ENCODE assay signal across 17 cellular contexts in genomic region chr1:163165119-163165518, GRCh38. TPM values are rescaled to one million over a fixed set of nuclear protein-coding genes. Genes with fewer than 3 reads are reported as not detected.
DNase-seq lines count a peak whose midpoint lies in the region; ATAC-seq, FAIRE-seq and TF ChIP-seq lines count a peak whose summit lies in the region.
"Had no signal": no experiment of that assay in that cellular context is flagged by ENCODE, and none has a peak within 500 bp of the region (broad histone marks: within the 10 kb centered on the region; RNA-seq: fewer than 3 reads in every experiment).

No MANE protein-coding gene starts in this region.

- no peak overlapping the region for H3K4me3 Mint-ChIP-seq in WTC11
- H3K4me3 Mint-ChIP-seq: B cell; CD4-positive, alpha-beta T cell; IgD-negative memory B cell had no signal

- H2AK5ac ChIP-seq in mesenchymal stem cell (ENCODE audit: low read length, severe bottlenecking), result peak overlapping the region; percentile 98

- no peak overlapping the region for H2AFZ ChIP-seq in mesenchymal stem cell (ENCODE audit: low read depth, low read length)

- CTCF ChIA-PET in A549 (lab: Yijun Ruan, JAX) (interaction anchor here (1.8 kb wide), 1 partner anchor 312 kb away, joined by 6 read pairs; no protein-coding TSS in a partner anchor), WTC11 (lab: Charles Lee) (interaction anchor here (0.6 kb wide), 1 partner anchor 191 kb away, joined by 3 read pairs; no protein-coding TSS in a partner anchor)

- no peak overlapping the region for H3K23ac ChIP-seq in mesenchymal stem cell (ENCODE audit: low read length in 2 of 2)

- H3K27me3 ChIP-seq in mesenchymal stem cell (ENCODE audit: control insufficient read depth in 1 of 2, insufficient read depth in 1 of 2, low read length in 2 of 2), result no peaks in the 10 kb centered on the region
- no peaks in the 10 kb centered on the region for H3K27me3 ChIP-seq in thoracic aorta (replicated peaks; ENCODE audit: insufficient read depth)

- no peak overlapping the region for H4K91ac ChIP-seq in mesenchymal stem cell (ENCODE audit: low read length)

- H3K27me3 Mint-ChIP-seq in WTC11 (ENCODE audit: low read depth), result no peaks in the 10 kb centered on the region
- H3K27me3 Mint-ChIP-seq: B cell; CD4-positive, alpha-beta T cell had no signal

- no peak overlapping the region for H3K14ac ChIP-seq in mesenchymal stem cell (ENCODE audit: low read length in 2 of 2)

- no peak for TF ChIP-seq EP300 in A549 (IDR thresholded peaks at IDR 0.05)

- no peaks in the 10 kb centered on the region for H3K9me3 ChIP-seq in A549
- no peaks in the 10 kb centered on the region for H3K9me3 ChIP-seq in mesenchymal stem cell (ENCODE audit: control insufficient read depth, low read length)
- no peaks in the 10 kb centered on the region for H3K9me3 ChIP-seq in thoracic aorta

- H3K4me1 Mint-ChIP-seq in WTC11, result peaks cover 44% of the 10 kb centered on the region
- H3K4me1 Mint-ChIP-seq: B cell, IgD-negative memory B cell had no signal

- no peak for TF ChIP-seq POLR2A in A549 (IDR thresholded peaks at IDR 0.05; ENCODE audit: low read length)

- H3K18ac ChIP-seq in mesenchymal stem cell (ENCODE audit: low read depth in 1 of 2, low read length in 2 of 2), result no peak overlapping the region

- no peak overlapping the region for H2BK15ac ChIP-seq in mesenchymal stem cell (ENCODE audit: low read depth, poor library complexity, severe bottlenecking)

- peaks cover 3% of the 10 kb centered on the region; the same call in 1 of the 2 replicates for H3K9me3 Mint-ChIP-seq in WTC11

- DNase-seq in A549 (ENCODE audit: low read depth in 1 of 2, low spot score in 1 of 2) (no peak), WTC11 (ENCODE audit: low spot score) (no peak), mesenchymal stem cell (no peak), thoracic aorta (ENCODE audit: low spot score) (no peak)
- DNase-seq in activated CD8-positive, alpha-beta memory T cell treated with anti-CD3 and anti-CD28 coated beads, Interleukin-2, amount 50 U/mL, for 4 hours, result no peak
- DNase-seq in activated naive CD4-positive, alpha-beta T cell (lab: John Stamatoyannopoulos, UW), result no peak
- DNase-seq: C1 segment of cervical spinal cord; Calu3; CD4-positive, alpha-beta T cell; DMS79; HCEC 1CT had no signal

- ATAC-seq in A549, result no peak
- no peak for ATAC-seq in WTC11
- ATAC-seq in thoracic aorta (ENCODE audit: insufficient number of reproducible peaks, low FRiP score, low read depth), result no peak
- ATAC-seq in HG03354 (IDR thresholded peaks at IDR 0.05; ENCODE audit: poor library complexity, severe bottlenecking, unreplicated experiment), result no peak
- ATAC-seq: GM12878 had no signal

- H2BK12ac ChIP-seq in mesenchymal stem cell (ENCODE audit: low read length in 2 of 2), result no peak overlapping the region

- H3K27ac ChIP-seq in A549, result no peak overlapping the region
- H3K27ac ChIP-seq in mesenchymal stem cell (ENCODE audit: low read length, poor library complexity, severe bottlenecking), result peak overlapping the region; percentile 87
- peak overlapping the region; percentile 57 to 80 for H3K27ac ChIP-seq in thoracic aorta

- POLR2A ChIA-PET in A549 (lab: Yijun Ruan, JAX) (no interaction called here), WTC11 (lab: Charles Lee) (interaction anchor here (0.7 kb wide), 1 partner anchor 46 kb away, joined by 5 read pairs; no protein-coding TSS in a partner anchor)

- peaks cover 3% of the 10 kb centered on the region for H3K36me3 Mint-ChIP-seq in WTC11

- peaks cover 4% of the 10 kb centered on the region; the same call in 1 of the 3 replicates for H3K4me1 ChIP-seq in A549
- peaks cover 9% of the 10 kb centered on the region for H3K4me1 ChIP-seq in mesenchymal stem cell (ENCODE audit: control insufficient read depth, insufficient read depth, low read depth, low read length)
- H3K4me1 ChIP-seq in thoracic aorta (ENCODE audit: control insufficient read depth in 1 of 2, low read depth in 2 of 2), result peaks cover 52 to 93% of the 10 kb centered on the region in 2 donors

- H3K36me3 ChIP-seq in mesenchymal stem cell (ENCODE audit: control insufficient read depth in 1 of 2, insufficient read depth in 2 of 2, low read depth in 1 of 2, low read length in 2 of 2) (no peaks in the 10 kb centered on the region), thoracic aorta (peaks cover 4% of the 10 kb centered on the region)

- H4K8ac ChIP-seq in mesenchymal stem cell (ENCODE audit: low read length), result peak overlapping the region; percentile 69

- 52% methylated on average over 2 of the region's 2 CpGs for WGBS in A549 (ENCODE audit: missing lambda C conversion rate)
- 83% methylated on average over 1 of the region's 2 CpGs for WGBS in mesenchymal stem cell

- FAIRE-seq in A549 (lab: Jason Lieb, UNC), result no peak
- FAIRE-seq: GM12878, GM18507 had no signal

- no peak overlapping the region for H3K9ac ChIP-seq in mesenchymal stem cell (ENCODE audit: low read length)

- TF ChIP-seq CTCF in A549 (IDR thresholded peaks at IDR 0.05) (no peak), WTC11 (IDR thresholded peaks at IDR 0.05) (no peak), thoracic aorta (IDR thresholded peaks at IDR 0.05) (no peak)

- H3K4me2 ChIP-seq in A549, result no peak overlapping the region
- H3K4me2 ChIP-seq in mesenchymal stem cell (ENCODE audit: low read length, poor library complexity, severe bottlenecking), result no peak overlapping the region

- no peak overlapping the region for H3K4me3 ChIP-seq in A549
- H3K4me3 ChIP-seq in mesenchymal stem cell (ENCODE audit: insufficient read depth in 1 of 2, low read depth in 1 of 2, low read length in 2 of 2), result no peak overlapping the region
- H3K4me3 ChIP-seq in thoracic aorta, result no peak overlapping the region
- H3K4me3 ChIP-seq: GM12878 had no signal

- no peak overlapping the region for H2BK5ac ChIP-seq in mesenchymal stem cell (ENCODE audit: low read depth, low read length, poor library complexity, severe bottlenecking)

- peaks cover 3% of the 10 kb centered on the region for H3K79me1 ChIP-seq in mesenchymal stem cell (replicated peaks; ENCODE audit: low read length, poor library complexity, severe bottlenecking)

- peak overlapping the region; percentile 40 to 73 for H3K4ac ChIP-seq in mesenchymal stem cell (ENCODE audit: low read depth in 1 of 2, low read length in 2 of 2)

- no peak for TF ChIP-seq RAD21 in A549 (conservative IDR thresholded peaks at IDR 0.05 in 1 of 2, IDR thresholded peaks at IDR 0.05 in 1 of 2)

- no peak overlapping the region for H2BK120ac ChIP-seq in mesenchymal stem cell (ENCODE audit: low read depth, low read length)

- peak overlapping the region; percentile 67 for H3K27ac Mint-ChIP-seq in WTC11
- H3K27ac Mint-ChIP-seq: B cell; CD4-positive, alpha-beta T cell; IgD-negative memory B cell had no signal

TF ChIP-seq in A549, 52 proteins besides CTCF, POLR2A, EP300 and RAD21:
- TF ChIP-seq HOXB13 (CRISPR knock-in tag; IDR thresholded peaks at IDR 0.05; ENCODE audit: low read depth), result no peak
- no peak for TF ChIP-seq PBX3 (IDR thresholded peaks at IDR 0.05)
- TF ChIP-seq MAZ (IDR thresholded peaks at IDR 0.05; ENCODE audit: borderline replicate concordance, low read depth, low read length), result no peak
- no peak for TF ChIP-seq FOSB (CRISPR knock-in tag; IDR thresholded peaks at IDR 0.05)
- TF ChIP-seq ZSCAN20 (CRISPR knock-in tag; IDR thresholded peaks at IDR 0.05), result no peak
- peak; percentile 33 for TF ChIP-seq MAFK (IDR thresholded peaks at IDR 0.05; ENCODE audit: partially characterized antibody)
- TF ChIP-seq POLR2AphosphoS2 (conservative IDR thresholded peaks at IDR 0.05; ENCODE audit: low read length), result no peak

TF ChIP-seq in WTC11, 78 proteins besides CTCF, POLR2A, EP300 and RAD21:
- TF ChIP-seq MYBL2 (CRISPR knock-in tag; IDR thresholded peaks at IDR 0.05), result no peak
- TF ChIP-seq GABPB1 (CRISPR knock-in tag; IDR thresholded peaks at IDR 0.05), result no peak
- no peak for TF ChIP-seq FOXP1 (CRISPR knock-in tag; IDR thresholded peaks at IDR 0.05; ENCODE audit: borderline replicate concordance)
- TF ChIP-seq ZNF396 (CRISPR knock-in tag; IDR thresholded peaks at IDR 0.05; ENCODE audit: borderline replicate concordance), result no peak
- TF ChIP-seq ZBTB21 (CRISPR knock-in tag; IDR thresholded peaks at IDR 0.05; ENCODE audit: borderline replicate concordance), result no peak
- TF ChIP-seq TEAD1 (CRISPR knock-in tag; IDR thresholded peaks at IDR 0.05), result no peak

RNA-seq across cellular contexts. Expression of gene RGS5, which starts 37.6 kb away (rescaled TPM):
- polyA plus RNA-seq in A549 (2011; rRNA removed), result 6.5 TPM in 2 replicates
- polyA plus RNA-seq in A549 (2012; cell fraction: cytosol; rRNA removed), result 0.52 and 0.67 TPM in 2 replicates
- polyA plus RNA-seq in A549 (2012; cell fraction: nucleus; rRNA removed), result 0.11 and 0.37 TPM in 2 replicates
- 2.1 to 2.6 TPM (median 2.2 TPM) in 3 replicates for polyA plus RNA-seq in A549 (2017; fragmentation: RNase III; extraction: RNeasy Plus Mini Kit Qiagen cat#74134 plus additional on column Dnase treatment)
- 1.4 and 3.1 TPM in 2 replicates for polyA minus RNA-seq in A549 (2011; rRNA and poly(A)+ RNA removed)
- 19.4 to 23.6 TPM (median 21.6 TPM) in 3 replicates for total RNA-seq in WTC11 (2021)
- polyA plus RNA-seq in mesenchymal stem cell (2013, experiment 1 of 2), result 54.5 TPM
- polyA plus RNA-seq in mesenchymal stem cell (2013, experiment 2 of 2), result 51.6 TPM
- 1,000 to 10,000 TPM; 1,210 to 1,385 TPM for total RNA-seq in thoracic aorta
- total RNA-seq: HT-29 had no signal

Comparison
In these comparisons a context has a peak if more than half of its experiments do, and no peak if none do; other contexts are left out.
1. H3K27ac ChIP-seq: peak in mesenchymal stem cell (single experiment) and thoracic aorta (2 of 2); none in A549 (0 of 2).
2. RNA of gene RGS5, which starts 37.6 kb away (total RNA-seq): 1,210 to 1,385 TPM in thoracic aorta; 19.4 to 23.6 TPM in WTC11; every median in the first group is over 10 times any median in the second.